8 cellular contexts compared by ENCODE assay signal in the genomic region with DNA sequence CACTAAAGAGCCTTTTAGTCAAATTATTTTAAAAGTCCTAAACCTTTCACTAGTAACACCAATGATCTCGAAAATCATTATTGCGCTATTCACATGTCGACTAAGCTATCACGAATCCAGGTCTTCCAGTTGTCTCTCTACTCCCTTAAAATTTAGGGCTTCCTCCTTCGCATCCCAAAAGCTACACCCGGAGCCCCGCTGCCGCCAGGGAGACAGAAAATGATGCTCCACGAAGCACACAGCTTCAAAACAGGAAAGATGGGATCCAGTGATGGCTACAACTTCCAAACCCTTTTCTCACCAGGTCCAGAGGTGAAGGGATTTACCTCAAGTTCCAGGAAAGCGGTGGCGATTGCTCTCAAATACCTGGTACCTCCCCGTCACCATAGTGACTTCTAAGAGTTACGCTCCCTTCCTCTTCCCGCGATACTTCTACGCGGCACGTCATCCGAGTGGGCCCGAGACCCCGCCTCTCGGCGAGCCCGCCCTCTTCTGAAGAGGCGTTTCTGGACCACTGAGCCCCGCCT. TPM values are rescaled to one million over a fixed set of nuclear protein-coding genes. Genes with fewer than 3 reads are reported as not detected.
DNase-seq lines count a peak whose midpoint lies in the region; ATAC-seq and TF ChIP-seq lines count a peak whose summit lies in the region.

A gene (minus strand): TSS at position 406 of the 527 bp plus-strand sequence. CDS start 14,625 bp downstream, outside the sequence.

- intact Hi-C loops in left ventricle myocardium inferior (cut with micrococcal nuclease), result no loop called here

- peak within 1 kb of the TSS; percentile 81 for H3K4me3 ChIP-seq in left ventricle myocardium inferior

- peak; percentile 93 for ATAC-seq in HG02938 (IDR thresholded peaks at IDR 0.05; ENCODE audit: unreplicated experiment)

- no peaks in the 10 kb centered on the region for H3K36me3 ChIP-seq in left ventricle myocardium inferior

- H3K27ac Mint-ChIP-seq in progenitor cell of endocrine pancreas, result peak within 1 kb of the TSS; percentile 100

- no peaks in the 10 kb centered on the region for H3K27me3 ChIP-seq in left ventricle myocardium inferior (ENCODE audit: low read depth)

- TF ChIP-seq CTCF in GM13976 (IDR thresholded peaks at IDR 0.05; ENCODE audit: borderline replicate concordance, control extremely low read depth, extremely low read depth, insufficient read depth, missing control alignments) (no peak), left ventricle myocardium inferior (IDR thresholded peaks at IDR 0.05; ENCODE audit: borderline replicate concordance) (peak; percentile 16), progenitor cell of endocrine pancreas (IDR thresholded peaks at IDR 0.05; ENCODE audit: unreplicated experiment) (no peak)

- peaks cover 35% of the 10 kb centered on the region for H3K4me1 Mint-ChIP-seq in progenitor cell of endocrine pancreas (ENCODE audit: low read depth)

- H3K9me3 ChIP-seq in left ventricle myocardium inferior (replicated peaks), result no peaks in the 10 kb centered on the region

- H3K4me3 Mint-ChIP-seq in progenitor cell of endocrine pancreas (ENCODE audit: low read depth), result peak within 1 kb of the TSS; percentile 96

- peak; percentile 92 for DNase-seq in GM13976 (ENCODE audit: low spot score)
- peak; percentile 95 to 98 for DNase-seq in NCI-H187 (lab: John Stamatoyannopoulos, UW)
- peak; percentile 88 to 96 (median 94) for DNase-seq in T-helper 2 cell
- DNase-seq in left ventricle myocardium inferior, result peak; percentile 96
- DNase-seq in progenitor cell of endocrine pancreas (ENCODE audit: low spot score, unreplicated experiment), result peak; percentile 88
- DNase-seq in ureter (ENCODE audit: low spot score), result peak; percentile 97

- no peaks in the 10 kb centered on the region for H3K9me3 Mint-ChIP-seq in progenitor cell of endocrine pancreas (ENCODE audit: low read depth)

- no peaks in the 10 kb centered on the region for H3K36me3 Mint-ChIP-seq in progenitor cell of endocrine pancreas (ENCODE audit: insufficient read depth)

- H3K27ac ChIP-seq in angular gyrus (ENCODE audit: low read depth, low read length) (peak within 1 kb of the TSS; percentile 88), left ventricle myocardium inferior (replicated peaks) (peak within 1 kb of the TSS; percentile 88)

- in situ Hi-C loops in GM13976 (cut with MboI; ENCODE audit: low sequenced_read_pairs, unreplicated experiment), result no loop called here

- H3K4me1 ChIP-seq in left ventricle myocardium inferior, result peaks cover 54% of the 10 kb centered on the region

- H3K27me3 Mint-ChIP-seq in progenitor cell of endocrine pancreas, result no peaks in the 10 kb centered on the region

RNA-seq across cellular contexts. Expression of the gene that starts here (rescaled TPM):
- 10.9 TPM for total RNA-seq in left ventricle myocardium inferior
- total RNA-seq in progenitor cell of endocrine pancreas, result 48.1 and 52.4 TPM in 2 replicates
- total RNA-seq in ureter, result 39.6 TPM

Comparison
In these comparisons a context has a peak if more than half of its experiments do, and no peak if none do; other contexts are left out.
1. Peak in every context shown above with its lines: DNase-seq, ATAC-seq, H3K4me3 ChIP-seq and H3K27ac ChIP-seq.